In genomic region chr20:36836591-36837329, GRCh38 we compare ENCODE assay signal across 8 cellular contexts. TPM values are rescaled to one million over a fixed set of nuclear protein-coding genes. Genes with fewer than 3 reads are reported as not detected.
A peak's percentile ranks its signal among the peaks of the same experiment; 100 is the strongest.
DNase-seq lines count a peak whose midpoint lies in the region; ATAC-seq and TF ChIP-seq lines count a peak whose summit lies in the region.

No MANE protein-coding gene starts in this region.

- H3K27me3 Mint-ChIP-seq in activated CD4-positive, alpha-beta memory T cell treated with anti-CD3 and anti-CD28 coated beads for 36 hours, result no peaks in the 10 kb centered on the region

- H3K27ac Mint-ChIP-seq in activated CD4-positive, alpha-beta memory T cell treated with anti-CD3 and anti-CD28 coated beads for 36 hours, result peak overlapping the region; percentile 51

- POLR2A ChIA-PET in activated CD4-positive, alpha-beta memory T cell treated with anti-CD3 and anti-CD28 coated beads for 36 hours (lab: Charles Lee), result interaction anchor here (1.3 kb wide), 1 partner anchor 27 kb away, joined by 6 read pairs; a partner anchor contains a TSS

- CTCF ChIA-PET in activated CD4-positive, alpha-beta memory T cell treated with anti-CD3 and anti-CD28 coated beads for 36 hours (lab: Charles Lee), result interaction anchor here (0.6 to 3.0 kb wide), 11 partner anchors 20 to 653 kb away, joined by 3 to 17 read pairs (median 3); a partner anchor contains a TSS

- H3K4me3 ChIP-seq in fibroblast of the aortic adventitia (ENCODE audit: low read depth, low read length), result no peak overlapping the region

- no peak for ATAC-seq in GM21619 (IDR thresholded peaks at IDR 0.05; ENCODE audit: unreplicated experiment)
- no peak for ATAC-seq in HG03521 (IDR thresholded peaks at IDR 0.05; ENCODE audit: unreplicated experiment)

- H3K4me3 Mint-ChIP-seq in activated CD4-positive, alpha-beta memory T cell treated with anti-CD3 and anti-CD28 coated beads for 36 hours, result peak overlapping the region; percentile 69

- H3K4me1 Mint-ChIP-seq in activated CD4-positive, alpha-beta memory T cell treated with anti-CD3 and anti-CD28 coated beads for 36 hours (ENCODE audit: low read depth), result peaks cover 17% of the 10 kb centered on the region

- peak; percentile 34 to 63 for DNase-seq in AML-193 (lab: John Stamatoyannopoulos, UW)
- peak; percentile 82 for DNase-seq in GM20000 (ENCODE audit: low spot score)
- peak; percentile 66 to 90 for DNase-seq in NCI-H526 (lab: John Stamatoyannopoulos, UW)
- DNase-seq in activated CD4-positive, alpha-beta memory T cell treated with anti-CD3 and anti-CD28 coated beads for 36 hours, result peak; percentile 82
- DNase-seq in fibroblast of the aortic adventitia (ENCODE audit: low read depth), result no peak
- DNase-seq in pons (ENCODE audit: low spot score), result peak; percentile 71

- intact Hi-C loops in activated CD4-positive, alpha-beta memory T cell treated with anti-CD3 and anti-CD28 coated beads for 36 hours (cut with micrococcal nuclease), result loop anchor here (1.0 kb wide), 1 partner anchor 51 kb away; no protein-coding TSS in a partner anchor

- peak; percentile 66 for TF ChIP-seq CTCF in GM20000 (IDR thresholded peaks at IDR 0.05; ENCODE audit: extremely low read depth, missing control alignments)
- peak; percentile 46 for TF ChIP-seq CTCF in fibroblast of the aortic adventitia (IDR thresholded peaks at IDR 0.05; ENCODE audit: insufficient read depth, low read length)

- no peaks in the 10 kb centered on the region for H3K36me3 Mint-ChIP-seq in activated CD4-positive, alpha-beta memory T cell treated with anti-CD3 and anti-CD28 coated beads for 36 hours

- H3K9me3 Mint-ChIP-seq in activated CD4-positive, alpha-beta memory T cell treated with anti-CD3 and anti-CD28 coated beads for 36 hours, result no peaks in the 10 kb centered on the region

RNA-seq across cellular contexts. Expression of gene TLDC2, which starts 39.2 kb away (rescaled TPM):
- total RNA-seq in activated CD4-positive, alpha-beta memory T cell treated with anti-CD3 and anti-CD28 coated beads for 36 hours, result not detected
- 0.18 TPM in 1 of 2 replicates, not detected in the other for total RNA-seq in fibroblast of the aortic adventitia (ENCODE audit: low replicate concordance)
